In genomic region chr7:137987968-137988367, GRCh38 we compare ENCODE assay signal across 8 cellular contexts. TPM values are rescaled to one million over a fixed set of nuclear protein-coding genes. Genes with fewer than 3 reads are reported as not detected.
DNase-seq lines count a peak whose midpoint lies in the region; ATAC-seq and TF ChIP-seq lines count a peak whose summit lies in the region.

No MANE protein-coding gene starts in this region.

- no peaks in the 10 kb centered on the region for H3F3A ChIP-seq in neural progenitor cell (ENCODE audit: low read depth)

- peaks cover 15% of the 10 kb centered on the region for H3K4me1 ChIP-seq in neural progenitor cell
- peaks cover 12% of the 10 kb centered on the region for H3K4me1 ChIP-seq in CD8-positive, alpha-beta memory T cell (ENCODE audit: insufficient read depth, low read length)

- H3K36me3 Mint-ChIP-seq in naive B cell (peaks cover under 1 to 8% of the 10 kb centered on the region in 2 donors), neural progenitor cell (peaks cover 26% of the 10 kb centered on the region), natural killer cell (no peaks in the 10 kb centered on the region)
- H3K36me3 Mint-ChIP-seq in CD8-positive, alpha-beta memory T cell = peaks cover 12 to 13% (median 13%) of the 10 kb centered on the region in 3 donors

- H3K27me3 Mint-ChIP-seq in naive B cell (no peaks in the 10 kb centered on the region), neural progenitor cell (ENCODE audit: insufficient read depth, low read depth) (no peaks in the 10 kb centered on the region), natural killer cell (ENCODE audit: low read depth in 2 of 2) (no peaks in the 10 kb centered on the region)
- H3K27me3 Mint-ChIP-seq in CD8-positive, alpha-beta memory T cell = peaks cover 0 to 2% of the 10 kb centered on the region in 2 donors

- peaks cover 74% of the 10 kb centered on the region for H3K79me2 ChIP-seq in neural progenitor cell (ENCODE audit: low read depth)

- no peaks in the 10 kb centered on the region for H3K36me3 ChIP-seq in neural progenitor cell
- no peaks in the 10 kb centered on the region for H3K36me3 ChIP-seq in CD8-positive, alpha-beta memory T cell (ENCODE audit: insufficient read depth, low read length)

- H4K20me1 ChIP-seq in neural progenitor cell (ENCODE audit: low read depth) = no peaks in the 10 kb centered on the region

- POLR2A ChIA-PET in CD8-positive, alpha-beta memory T cell (lab: Charles Lee) = no interaction called here

- H3K9me3 Mint-ChIP-seq in naive B cell (peaks cover 0 to 2% (median 0%) of the 10 kb centered on the region in 7 donors), neural progenitor cell (peaks cover 8% of the 10 kb centered on the region), natural killer cell (no peaks in the 10 kb centered on the region)
- peaks cover 0 to 2% (median 0%) of the 10 kb centered on the region in 5 donors for H3K9me3 Mint-ChIP-seq in CD8-positive, alpha-beta memory T cell

- TF ChIP-seq CTCF in neural progenitor cell (IDR thresholded peaks at IDR 0.05) (no peak), natural killer cell (IDR thresholded peaks at IDR 0.05) (no peak)

- H3K27ac Mint-ChIP-seq in naive B cell = peak overlapping the region in 1 of 6 donors; percentile 6
- no peak overlapping the region for H3K27ac Mint-ChIP-seq in neural progenitor cell
- no peak overlapping the region for H3K27ac Mint-ChIP-seq in natural killer cell
- peak overlapping the region in 1 of 8 donors; percentile 14 for H3K27ac Mint-ChIP-seq in CD8-positive, alpha-beta memory T cell

- peak; percentile 52 for ATAC-seq in GM18508 (IDR thresholded peaks at IDR 0.05; ENCODE audit: insufficient read depth, unreplicated experiment)
- peak; percentile 61 for ATAC-seq in GM21619 (IDR thresholded peaks at IDR 0.05; ENCODE audit: unreplicated experiment)
- ATAC-seq in HG03558 (IDR thresholded peaks at IDR 0.05; ENCODE audit: extremely low read depth, unreplicated experiment) = peak; percentile 32
- peak; percentile 18 to 19 for ATAC-seq in naive B cell (ENCODE audit: low read depth in 2 of 2)
- ATAC-seq in natural killer cell = no peak

- H3K4me3 Mint-ChIP-seq in naive B cell (peak overlapping the region in 5 of 8 donors; percentile 1 to 86 (median 72)), neural progenitor cell (no peak overlapping the region), natural killer cell (no peak overlapping the region)
- H3K4me3 Mint-ChIP-seq in CD8-positive, alpha-beta memory T cell = no peak overlapping the region

- H3K4me2 ChIP-seq in neural progenitor cell = no peak overlapping the region

- DNase-seq in naive B cell (peak; percentile 24), HK-2 (ENCODE audit: unreplicated experiment) (no peak), neural progenitor cell (ENCODE audit: low spot score) (no peak), natural killer cell (no peak)
- no peak for DNase-seq in CD8-positive, alpha-beta memory T cell

- intact Hi-C loops in natural killer cell (cut with micrococcal nuclease) = no loop called here

- no peak overlapping the region for H2AFZ ChIP-seq in neural progenitor cell (replicated peaks)

- no peaks in the 10 kb centered on the region for H3K27me3 ChIP-seq in neural progenitor cell
- no peaks in the 10 kb centered on the region for H3K27me3 ChIP-seq in CD8-positive, alpha-beta memory T cell (ENCODE audit: insufficient read depth, low read length, poor library complexity, severe bottlenecking)

- no peaks in the 10 kb centered on the region for H3K9me3 ChIP-seq in neural progenitor cell (ENCODE audit: low read depth)
- no peaks in the 10 kb centered on the region for H3K9me3 ChIP-seq in CD8-positive, alpha-beta memory T cell (ENCODE audit: low read length)

- H3K27ac ChIP-seq in neural progenitor cell = no peak overlapping the region
- H3K27ac ChIP-seq in CD8-positive, alpha-beta memory T cell (ENCODE audit: low read depth, low read length) = no peak overlapping the region

- CTCF ChIA-PET in CD8-positive, alpha-beta memory T cell (lab: Charles Lee) = interaction anchor here (1.8 to 2.1 kb wide), 2 partner anchors 21 to 84 kb away, joined by 4 to 6 read pairs; no protein-coding TSS in a partner anchor

- H3K9ac ChIP-seq in neural progenitor cell = no peak overlapping the region

- H3K4me3 ChIP-seq in neural progenitor cell = no peak overlapping the region
- no peak overlapping the region for H3K4me3 ChIP-seq in CD8-positive, alpha-beta memory T cell (ENCODE audit: low read length)

- H3K4me1 Mint-ChIP-seq in naive B cell = peaks cover 12 to 47% (median 12%) of the 10 kb centered on the region in 3 donors
- peaks cover 25% of the 10 kb centered on the region for H3K4me1 Mint-ChIP-seq in neural progenitor cell
- peaks cover 20 to 25% of the 10 kb centered on the region in 2 donors for H3K4me1 Mint-ChIP-seq in natural killer cell
- H3K4me1 Mint-ChIP-seq in CD8-positive, alpha-beta memory T cell = peaks cover 22 to 27% (median 23%) of the 10 kb centered on the region in 3 donors

RNA-seq across cellular contexts. Expression of gene CREB3L2, which starts 13.9 kb away (rescaled TPM):
- 10 to 100 TPM in 5 of 6 donors, 1 to 10 TPM in 1; 8.0 to 26.6 (median 19.5) TPM for polyA plus RNA-seq in naive B cell (ENCODE audit: low read depth in 6 of 6)
- 9.9 and 10.7 TPM in 2 replicates for total RNA-seq in neural progenitor cell (ENCODE audit: low replicate concordance)
- total RNA-seq in natural killer cell = 10 to 100 TPM; 45.9 to 54.6 (median 52.5) TPM
- total RNA-seq in CD8-positive, alpha-beta memory T cell = 10 to 100 TPM; 23.9 to 25.0 TPM
- polyA plus RNA-seq in CD8-positive, alpha-beta memory T cell = 12.5 TPM

Comparison
In these comparisons a context has a peak if more than half of its experiments do, and no peak if none do; other contexts are left out.
1. ATAC-seq: peak in GM18508 (single experiment), GM21619 (single experiment), HG03558 (single experiment) and naive B cell (2 of 2); none in natural killer cell (0 of 3).
2. H3K4me3 Mint-ChIP-seq: peak in naive B cell (5 of 8); none in neural progenitor cell (single experiment), natural killer cell (single experiment) and CD8-positive, alpha-beta memory T cell (0 of 7).